15 cellular contexts compared by ENCODE assay signal in the genomic region with DNA sequence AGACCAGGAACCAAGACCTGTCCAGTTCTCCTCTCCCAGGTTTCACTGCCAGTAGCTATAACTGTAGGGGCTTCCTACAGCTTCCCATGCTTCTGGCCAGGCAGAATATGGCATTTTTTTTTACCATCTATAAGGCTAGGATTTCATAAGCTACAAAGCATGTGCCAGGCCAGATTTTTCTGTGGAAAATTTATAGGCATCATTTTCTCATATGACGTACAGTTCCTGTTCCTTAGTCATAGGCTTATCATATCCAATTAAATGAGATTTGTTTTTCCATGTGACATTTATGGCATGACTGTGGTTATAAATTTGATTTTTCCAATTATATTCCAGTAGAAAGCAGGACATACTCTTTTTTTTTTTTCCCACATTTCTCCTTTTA.
DNase-seq lines count a peak whose midpoint lies in the region; ATAC-seq, FAIRE-seq and TF ChIP-seq lines count a peak whose summit lies in the region.
"Had no signal": no experiment of that assay in that cellular context is flagged by ENCODE, and none has a peak within 500 bp of the region (broad histone marks: within the 10 kb centered on the region; RNA-seq: fewer than 3 reads in every experiment).

No MANE protein-coding gene starts in this region.

- no peak overlapping the region for H3K18ac ChIP-seq in H9 (ENCODE audit: insufficient read length, low read depth, low read length)

- no peaks in the 10 kb centered on the region for H3K9me2 ChIP-seq in HCT116 (ENCODE audit: insufficient read depth)

- dilution Hi-C loops in keratinocyte (cut with MboI; ENCODE audit: extremely low pct_ligation_motif_present, low sequenced_read_pairs) = no loop called here

- H3K27ac ChIP-seq in HCT116 (ENCODE audit: low read depth, low read length) (no peak overlapping the region), Panc1 (ENCODE audit: low read length) (no peak overlapping the region), keratinocyte (ENCODE audit: control insufficient read depth, insufficient read depth, low read length) (no peak overlapping the region), ascending aorta (no peak overlapping the region), H9 (ENCODE audit: insufficient read length, low read depth, low read length) (no peak overlapping the region)
- H3K27ac ChIP-seq: lower lobe of right lung, neutrophil, skin epidermis had no signal

- no peak overlapping the region for H3K9ac ChIP-seq in HCT116 (ENCODE audit: low read length)
- H3K9ac ChIP-seq in keratinocyte (ENCODE audit: control insufficient read depth, extremely low read depth, insufficient read depth, low read length) = no peak overlapping the region
- H3K9ac ChIP-seq in H9 (ENCODE audit: extremely low read depth, insufficient read length, low read length) = no peak overlapping the region

- no peak overlapping the region for H4K5ac ChIP-seq in H9 (ENCODE audit: insufficient read length, low read depth, low read length)

- no peak overlapping the region for H2BK15ac ChIP-seq in H9 (ENCODE audit: low read depth, low read length)

- RAD21 ChIA-PET in HCT116 (lab: Charles Lee; ENCODE audit: low non-redundant PET in 1 of 2, low total read pairs in 2 of 2, uncharacterized antibody in 2 of 2, unreplicated experiment in 2 of 2) = no interaction called here

- H3K23ac ChIP-seq in H9 (ENCODE audit: insufficient read length, low read depth, low read length) = no peak overlapping the region

- POLR2A ChIA-PET in HCT116 (lab: Charles Lee) (no interaction called here), Panc1 (lab: Charles Lee) (no interaction called here)

- TF ChIP-seq POLR2A in HCT116 (IDR thresholded peaks at IDR 0.05; ENCODE audit: borderline replicate concordance, extremely low read depth, insufficient read depth, insufficient read length) = no peak

- TF ChIP-seq RAD21 in HCT116 (IDR thresholded peaks at IDR 0.05; ENCODE audit: low read depth) = no peak

- DNase-seq in A172 (ENCODE audit: low spot score) = peak; percentile 97
- no peak for DNase-seq in HCT116 (ENCODE audit: low read depth, low spot score)
- no peak for DNase-seq in Panc1 (ENCODE audit: low read depth, low spot score)
- no peak for DNase-seq in keratinocyte (ENCODE audit: low read depth, low spot score)
- no peak for DNase-seq in ascending aorta (ENCODE audit: low spot score in 2 of 2)
- no peak for DNase-seq in osteocyte (ENCODE audit: extremely low spot score, unreplicated experiment)
- no peak for DNase-seq in H9
- DNase-seq: activated CD4-positive, alpha-beta T cell treated with anti-CD3 and anti-CD28 coated beads, Interleukin-2, amount 50 U/mL, for 48 hours; activated effector memory CD4-positive, alpha-beta T cell treated with Interleukin-2 at 50 U/mL for 16 hours; lower lobe of right lung; T1000 had no signal

- no peak overlapping the region for H2AFZ ChIP-seq in HCT116 (ENCODE audit: low read depth, low read length, poor library complexity, severe bottlenecking)
- peak overlapping the region; percentile 12 for H2AFZ ChIP-seq in keratinocyte (ENCODE audit: control insufficient read depth, low read length)
- H2AFZ ChIP-seq in H9 (ENCODE audit: low read length) = no peak overlapping the region

- H3K4me3 ChIP-seq in HCT116 (replicated peaks in 1 of 2; ENCODE audit: low read depth in 1 of 2, low read length in 2 of 2) (no peak overlapping the region), Panc1 (ENCODE audit: low read depth in 2 of 2, low read length in 2 of 2) (no peak overlapping the region), keratinocyte (ENCODE audit: control insufficient read depth in 2 of 3, extremely low read depth in 1 of 3, insufficient read depth in 2 of 3, low read depth in 1 of 3, low read length in 3 of 3) (peak overlapping the region in 1 of 3 experiments; percentile 1), ascending aorta (no peak overlapping the region)
- H3K4me3 ChIP-seq: lower lobe of right lung had no signal

- no peaks in the 10 kb centered on the region for H3K36me3 Mint-ChIP-seq in osteocyte (ENCODE audit: unreplicated experiment)
- no peaks in the 10 kb centered on the region for H3K36me3 Mint-ChIP-seq in H9 (ENCODE audit: insufficient read depth in 1 of 3, low read depth in 3 of 3)

- in situ Hi-C loops in Panc1 (cut with HindIII; ENCODE audit: low pct_unique_long_range_greater_than_20kb, low sequenced_read_pairs) = no loop called here

- H2AK5ac ChIP-seq in H9 (ENCODE audit: insufficient read length, low read length) = no peak overlapping the region

- H3K4me2 ChIP-seq in HCT116 (ENCODE audit: low read length) (peak overlapping the region; percentile 41), keratinocyte (ENCODE audit: control insufficient read depth, extremely low read depth, insufficient read depth, low read depth, low read length) (peak overlapping the region; percentile 66), H9 (ENCODE audit: insufficient read depth, insufficient read length, low read length) (no peak overlapping the region)

- no peak overlapping the region for H3K4ac ChIP-seq in H9 (ENCODE audit: low read depth, low read length)

- H3K4me1 Mint-ChIP-seq in osteocyte (ENCODE audit: unreplicated experiment) (no peaks in the 10 kb centered on the region), H9 (peaks cover 0 to 2% of the 10 kb centered on the region in 2 experiments; a peak in 1 of 4 replicates)

- no peak overlapping the region for H3T11ph ChIP-seq in H9 (ENCODE audit: low read length)

- H3K36me3 ChIP-seq in HCT116 (ENCODE audit: control insufficient read depth in 1 of 2, insufficient read depth in 2 of 2, low read length in 2 of 2) (no peaks in the 10 kb centered on the region), Panc1 (ENCODE audit: control insufficient read depth, insufficient read depth, low read length) (no peaks in the 10 kb centered on the region), keratinocyte (ENCODE audit: control insufficient read depth in 2 of 2, extremely low read depth in 1 of 2, insufficient read depth in 2 of 2, low read length in 2 of 2) (no peaks in the 10 kb centered on the region), ascending aorta (no peaks in the 10 kb centered on the region)
- H3K36me3 ChIP-seq: lower lobe of right lung, neutrophil had no signal

- H3K14ac ChIP-seq in H9 (ENCODE audit: insufficient read depth, low read length) = no peak overlapping the region

- intact Hi-C loops in HCT116 (cut with micrococcal nuclease) = no loop called here
- intact Hi-C loops in Panc1 (cut with micrococcal nuclease; ENCODE audit: unreplicated experiment) = no loop called here
- intact Hi-C loops in ascending aorta (cut with DNase I) = no loop called here

- no peak overlapping the region for H4K91ac ChIP-seq in H9 (ENCODE audit: insufficient read length, low read depth, low read length)

- no peak overlapping the region for H3K56ac ChIP-seq in H9 (ENCODE audit: insufficient read length, low read depth, low read length)

- WGBS in H9 (ENCODE audit: extremely low coverage, insufficient read length, low lambda C conversion rate) = no CpG with 5 or more reads among the region's 1 CpG

- H3K4me1 ChIP-seq in HCT116 (ENCODE audit: control insufficient read depth in 1 of 2, insufficient read depth in 2 of 2, low read length in 2 of 2) (peaks cover 0 to 8% of the 10 kb centered on the region in 2 experiments; a peak in 1 of 4 replicates), Panc1 (ENCODE audit: control insufficient read depth, insufficient read depth, low read length) (0 out of 2 replicates have a peak, but pooled peaks cover 2% of the 10 kb centered on the region), keratinocyte (ENCODE audit: control insufficient read depth, extremely low read depth, insufficient read depth, low read length) (peaks cover 5% of the 10 kb centered on the region), ascending aorta (no peaks in the 10 kb centered on the region), H9 (ENCODE audit: insufficient read depth, low read length) (no peaks in the 10 kb centered on the region)
- H3K4me1 ChIP-seq: lower lobe of right lung had no signal

- H4K20me1 ChIP-seq in HCT116 (ENCODE audit: insufficient read depth) (no peaks in the 10 kb centered on the region), keratinocyte (ENCODE audit: control insufficient read depth, extremely low read depth, insufficient read depth, low read length) (no peaks in the 10 kb centered on the region), H9 (ENCODE audit: control insufficient read depth, insufficient read depth, insufficient read length) (no peaks in the 10 kb centered on the region)

- TF ChIP-seq CTCF in HCT116 (IDR thresholded peaks at IDR 0.05 in 2 of 3, conservative IDR thresholded peaks at IDR 0.05 in 1 of 3; ENCODE audit: borderline replicate concordance in 1 of 3, insufficient read depth in 1 of 3, low read depth in 2 of 3, low read length in 2 of 3) = no peak
- TF ChIP-seq CTCF in Panc1 (IDR thresholded peaks at IDR 0.05) = 0 out of 2 replicates have a peak, but pooled peaks have one; percentile 4
- no peak for TF ChIP-seq CTCF in keratinocyte (optimal IDR thresholded peaks at IDR 0.05 in 1 of 3, IDR thresholded peaks at IDR 0.05 in 1 of 3, conservative IDR thresholded peaks at IDR 0.05 in 1 of 3; ENCODE audit: extremely low read depth in 1 of 3, insufficient read depth in 2 of 3, low read length in 3 of 3)
- TF ChIP-seq CTCF in ascending aorta (IDR thresholded peaks at IDR 0.05) = no peak
- TF ChIP-seq CTCF in osteocyte (IDR thresholded peaks at IDR 0.05) = no peak
- TF ChIP-seq CTCF in H9 (conservative IDR thresholded peaks at IDR 0.05) = no peak

- no peak overlapping the region for H3K4me3 Mint-ChIP-seq in osteocyte (ENCODE audit: unreplicated experiment)
- no peak overlapping the region for H3K4me3 Mint-ChIP-seq in H9

- no peak overlapping the region for H2BK120ac ChIP-seq in H9 (ENCODE audit: low read depth, low read length, poor library complexity, severe bottlenecking)

- H2BK12ac ChIP-seq in H9 (ENCODE audit: insufficient read length, low read depth, low read length) = no peak overlapping the region

- H2BK20ac ChIP-seq in H9 (ENCODE audit: low read depth, low read length, poor library complexity, severe bottlenecking) = no peak overlapping the region

- H3K23me2 ChIP-seq in H9 (ENCODE audit: insufficient read length, low read depth, low read length, poor library complexity, severe bottlenecking) = no peaks in the 10 kb centered on the region

- peaks cover 4% of the 10 kb centered on the region for H3K27me3 Mint-ChIP-seq in osteocyte (ENCODE audit: unreplicated experiment)
- no peaks in the 10 kb centered on the region for H3K27me3 Mint-ChIP-seq in H9 (ENCODE audit: low read depth)

- BruUV-seq in HCT116 (replicated peaks; lab: Mats Ljungman, UMichigan) (no TSS peak), Panc1 (replicated peaks; lab: Mats Ljungman, UMichigan) (no TSS peak)

- no peak overlapping the region for H4K8ac ChIP-seq in H9 (replicated peaks; ENCODE audit: insufficient read length, low read depth, low read length)

- no peaks in the 10 kb centered on the region for H3K79me1 ChIP-seq in H9 (ENCODE audit: insufficient read depth, low read depth, low read length, poor library complexity, severe bottlenecking)

- H3K27me3 ChIP-seq in HCT116 (ENCODE audit: insufficient read depth, low read length) (no peaks in the 10 kb centered on the region), Panc1 (ENCODE audit: control insufficient read depth, insufficient read depth, low read length) (no peaks in the 10 kb centered on the region; the same call in 1 of the 2 replicates), keratinocyte (ENCODE audit: control insufficient read depth, extremely low read depth, insufficient read depth, low read length) (no peaks in the 10 kb centered on the region), ascending aorta (no peaks in the 10 kb centered on the region), H9 (ENCODE audit: insufficient read depth, low read length) (no peaks in the 10 kb centered on the region)
- H3K27me3 ChIP-seq: neutrophil had no signal

- H3K9me3 ChIP-seq in HCT116 (ENCODE audit: control insufficient read depth in 1 of 2, insufficient read depth in 1 of 2, low read depth in 1 of 2, low read length in 2 of 2) (no peaks in the 10 kb centered on the region), Panc1 (ENCODE audit: control insufficient read depth, insufficient read depth, low read depth, low read length) (no peaks in the 10 kb centered on the region), keratinocyte (ENCODE audit: control insufficient read depth, low read depth, low read length) (no peaks in the 10 kb centered on the region), ascending aorta (no peaks in the 10 kb centered on the region), H9 (ENCODE audit: control insufficient read depth, low read depth, low read length) (no peaks in the 10 kb centered on the region)
- H3K9me3 ChIP-seq: lower lobe of right lung, neutrophil had no signal

- CTCF ChIA-PET in HCT116 (lab: Charles Lee) (no interaction called here), Panc1 (lab: Charles Lee) (no interaction called here)

- no peak for FAIRE-seq in keratinocyte (lab: Jason Lieb, UNC)
- FAIRE-seq: astrocyte had no signal

- no peaks in the 10 kb centered on the region for H3K9me1 ChIP-seq in keratinocyte (ENCODE audit: control insufficient read depth, extremely low read depth, insufficient read depth, low read length)

- ATAC-seq in HCT116 = no peak
- peak; percentile 71 for ATAC-seq in Panc1
- ATAC-seq in GM21423 (IDR thresholded peaks at IDR 0.05; ENCODE audit: unreplicated experiment) = no peak
- ATAC-seq: lower lobe of right lung had no signal

- H3K79me2 ChIP-seq in HCT116 (ENCODE audit: insufficient read depth, low read length) (no peaks in the 10 kb centered on the region), keratinocyte (ENCODE audit: control insufficient read depth, insufficient read depth, low read length) (no peaks in the 10 kb centered on the region), H9 (ENCODE audit: insufficient read depth, low read length) (no peaks in the 10 kb centered on the region)

- H3K9me3 Mint-ChIP-seq in osteocyte (ENCODE audit: unreplicated experiment) (no peaks in the 10 kb centered on the region), H9 (peaks cover 0 to 4% of the 10 kb centered on the region in 2 experiments; a peak in 1 of 5 replicates)

- no peak overlapping the region for H2BK5ac ChIP-seq in H9 (ENCODE audit: insufficient read length, low read length)

- H3K27ac Mint-ChIP-seq in osteocyte (ENCODE audit: unreplicated experiment) = no peak overlapping the region
- H3K27ac Mint-ChIP-seq in H9 = no peak overlapping the region
